Comparison of ENCODE assay signal across 26 cellular contexts in genomic region chr5:150235548-150235895, GRCh38. TPM values are rescaled to one million over a fixed set of nuclear protein-coding genes. Genes with fewer than 3 reads are reported as not detected.
DNase-seq lines count a peak whose midpoint lies in the region; ATAC-seq and TF ChIP-seq lines count a peak whose summit lies in the region.
"Had no signal": no experiment of that assay in that cellular context is flagged by ENCODE, and none has a peak within 500 bp of the region (broad histone marks: within the 10 kb centered on the region; RNA-seq: fewer than 3 reads in every experiment).

No MANE protein-coding gene starts in this region.

- DNase-seq in DMS 273 (lab: John Stamatoyannopoulos, UW; ENCODE audit: unreplicated experiment) (peak; percentile 40), DMS 273 treated with DMSO at 0.1 percent for 48 hours (lab: John Stamatoyannopoulos, UW) (no peak), nephron progenitor cell (no peak), SW 1271 (lab: John Stamatoyannopoulos, UW) (no peak), ecto neural progenitor cell (ENCODE audit: low spot score) (no peak), NCI-H2196 treated with DMSO at 0.1 percent for 48 hours (lab: John Stamatoyannopoulos, UW; ENCODE audit: unreplicated experiment) (no peak)
- no peak for DNase-seq in CD4-positive, alpha-beta T cell
- DNase-seq: ACHN; C1 segment of cervical spinal cord; Calu3; CD8-positive, alpha-beta memory T cell; DMS79; GOT3; HCEC 1CT; KBM-7; MM.1S; NCI-H1048; NCI-H1417 treated with DMSO at 0.1 percent for 48 hours; NCI-H187; NCI-H510A; NCI-H774 had no signal

- no peak for ATAC-seq in CD4-positive, alpha-beta T cell (ENCODE audit: poor library complexity)

- no peak overlapping the region for H3K27ac ChIP-seq in CD4-positive, alpha-beta T cell (ENCODE audit: low read depth, low read length)
- H3K27ac ChIP-seq: 22Rv1 had no signal

- CTCF ChIA-PET in CD4-positive, alpha-beta T cell (lab: Charles Lee): no interaction called here

- peak overlapping the region; percentile 74 for H3K27ac Mint-ChIP-seq in dendritic cell treated with granulocyte-macrophage colony-stimulating factor and Interleukin-4, amounts not matched to agents 40 ng/mL and 50 ng/mL, for 4 days
- peak overlapping the region; percentile 36 for H3K27ac Mint-ChIP-seq in nephron progenitor cell
- H3K27ac Mint-ChIP-seq in CD4-positive, alpha-beta T cell: no peak overlapping the region

- no peak for TF ChIP-seq CTCF in nephron progenitor cell (IDR thresholded peaks at IDR 0.05)
- no peak for TF ChIP-seq CTCF in CD4-positive, alpha-beta T cell (IDR thresholded peaks at IDR 0.05)

- intact Hi-C loops in dendritic cell treated with granulocyte-macrophage colony-stimulating factor and Interleukin-4, amounts not matched to agents 40 ng/mL and 50 ng/mL, for 4 days (cut with micrococcal nuclease): no loop called here
- intact Hi-C loops in CD4-positive, alpha-beta T cell (cut with DNase I, micrococcal nuclease): no loop called here

- POLR2A ChIA-PET in CD4-positive, alpha-beta T cell (lab: Charles Lee): no interaction called here

- H3K9me3 Mint-ChIP-seq in dendritic cell treated with granulocyte-macrophage colony-stimulating factor and Interleukin-4, amounts not matched to agents 40 ng/mL and 50 ng/mL, for 4 days: no peaks in the 10 kb centered on the region
- H3K9me3 Mint-ChIP-seq in nephron progenitor cell: no peaks in the 10 kb centered on the region
- H3K9me3 Mint-ChIP-seq in CD4-positive, alpha-beta T cell: no peaks in the 10 kb centered on the region
- H3K9me3 Mint-ChIP-seq: CD8-positive, alpha-beta memory T cell had no signal

- peaks cover 27% of the 10 kb centered on the region for H3K4me1 Mint-ChIP-seq in dendritic cell treated with granulocyte-macrophage colony-stimulating factor and Interleukin-4, amounts not matched to agents 40 ng/mL and 50 ng/mL, for 4 days (ENCODE audit: low read depth)
- H3K4me1 Mint-ChIP-seq in nephron progenitor cell: peaks cover 19% of the 10 kb centered on the region
- no peaks in the 10 kb centered on the region for H3K4me1 Mint-ChIP-seq in CD4-positive, alpha-beta T cell (ENCODE audit: low read depth)
- H3K4me1 Mint-ChIP-seq: CD8-positive, alpha-beta memory T cell had no signal

- H3K4me3 Mint-ChIP-seq in dendritic cell treated with granulocyte-macrophage colony-stimulating factor and Interleukin-4, amounts not matched to agents 40 ng/mL and 50 ng/mL, for 4 days: no peak overlapping the region
- H3K4me3 Mint-ChIP-seq in nephron progenitor cell: no peak overlapping the region
- no peak overlapping the region for H3K4me3 Mint-ChIP-seq in CD4-positive, alpha-beta T cell
- H3K4me3 Mint-ChIP-seq: CD8-positive, alpha-beta memory T cell had no signal

- H3K36me3 Mint-ChIP-seq in dendritic cell treated with granulocyte-macrophage colony-stimulating factor and Interleukin-4, amounts not matched to agents 40 ng/mL and 50 ng/mL, for 4 days (ENCODE audit: low read depth): no peaks in the 10 kb centered on the region
- H3K36me3 Mint-ChIP-seq in nephron progenitor cell (ENCODE audit: low read depth): no peaks in the 10 kb centered on the region
- H3K36me3 Mint-ChIP-seq in CD4-positive, alpha-beta T cell (ENCODE audit: low read depth): no peaks in the 10 kb centered on the region
- H3K36me3 Mint-ChIP-seq: CD8-positive, alpha-beta memory T cell had no signal

- peaks cover 1% of the 10 kb centered on the region for H3K27me3 Mint-ChIP-seq in dendritic cell treated with granulocyte-macrophage colony-stimulating factor and Interleukin-4, amounts not matched to agents 40 ng/mL and 50 ng/mL, for 4 days
- no peaks in the 10 kb centered on the region for H3K27me3 Mint-ChIP-seq in nephron progenitor cell (ENCODE audit: low read depth, poor library complexity)
- H3K27me3 Mint-ChIP-seq in CD4-positive, alpha-beta T cell: no peaks in the 10 kb centered on the region
- H3K27me3 Mint-ChIP-seq: CD8-positive, alpha-beta memory T cell had no signal

- no peaks in the 10 kb centered on the region for H3K9me3 ChIP-seq in CD4-positive, alpha-beta T cell (ENCODE audit: control insufficient read depth, low read length)

- H3K27me3 ChIP-seq in CD4-positive, alpha-beta T cell (ENCODE audit: control insufficient read depth, insufficient read depth, low read length): no peaks in the 10 kb centered on the region

RNA-seq across cellular contexts. Expression of gene SLC6A7, which starts 45.7 kb away (rescaled TPM):
- not detected for total RNA-seq in CD4-positive, alpha-beta T cell
- total RNA-seq: Calu3; CD8-positive, alpha-beta memory T cell; HT1080; OCI-LY7; SK-MEL-5 had no signal

RNA-seq across cellular contexts. Expression of gene CAMK2A, which starts 54.1 kb away (rescaled TPM):
- under 1 TPM; 0.05 to 0.22 TPM for total RNA-seq in CD4-positive, alpha-beta T cell
- total RNA-seq: Calu3; CD8-positive, alpha-beta memory T cell; HT1080; OCI-LY7; SK-MEL-5 had no signal
